34 cellular contexts compared by ENCODE assay signal in the genomic region with DNA sequence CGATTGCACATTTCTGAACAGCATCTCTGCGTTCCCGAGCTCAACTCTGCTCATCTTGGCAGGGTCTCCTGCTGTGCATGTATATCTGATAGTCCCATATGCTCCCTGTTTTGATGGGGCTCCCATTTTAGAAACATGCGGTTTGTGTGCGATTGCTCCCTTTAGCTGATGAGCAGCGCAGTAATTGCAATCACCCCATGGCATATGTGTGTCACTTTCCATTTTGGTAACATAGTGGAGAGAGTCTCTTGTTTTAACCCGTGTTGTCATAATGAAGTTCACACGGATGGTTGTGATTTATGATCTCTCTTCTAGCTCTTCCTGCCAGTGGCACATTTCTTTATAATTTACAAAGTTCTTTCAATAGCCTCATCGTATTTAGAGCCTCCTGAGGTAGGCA.
"Had no signal": no experiment of that assay in that cellular context is flagged by ENCODE, and none has a peak within 500 bp of the region (broad histone marks: within the 10 kb centered on the region; RNA-seq: fewer than 3 reads in every experiment).

No MANE protein-coding gene starts in this region.

- H3K4me1 ChIP-seq: adrenal gland, ascending aorta, body of pancreas, breast epithelium had no signal

- H3K27me3 ChIP-seq: adrenal gland, ascending aorta, body of pancreas, brain microvascular endothelial cell, breast epithelium, cardiac muscle cell had no signal

- H3K9me3 ChIP-seq: adrenal gland, ascending aorta, body of pancreas, breast epithelium had no signal

- DNase-seq: activated effector memory CD4-positive, alpha-beta T cell treated with anti-CD3 and anti-CD28 coated beads, Interleukin-2, amount 50 U/mL, for 16 hours; activated effector memory CD4-positive, alpha-beta T cell treated with Interleukin-2 at 50 U/mL for 16 hours; activated gamma-delta T cell; activated gamma-delta T cell treated with Interleukin-2 at 50 U/mL for 16 hours; activated naive CD4-positive, alpha-beta T cell; activated naive CD4-positive, alpha-beta T cell treated with anti-CD3 and anti-CD28 coated beads for 36 hours; activated naive CD4-positive, alpha-beta T cell treated with anti-CD3 and anti-CD28 coated beads, Interleukin-2, amount 10 ng/mL, durations not matched to agents 7 days and 5 days; activated naive CD4-positive, alpha-beta T cell treated with anti-CD3 and anti-CD28 coated beads, Interleukin-2, amount 50 U/mL, for 16 hours; activated naive CD4-positive, alpha-beta T cell treated with Interleukin-2 at 50 U/mL for 16 hours; activated naive CD8-positive, alpha-beta T cell treated with anti-CD3 and anti-CD28 coated beads for 36 hours; activated naive CD8-positive, alpha-beta T cell treated with anti-CD3 and anti-CD28 coated beads, Interleukin-2, amount 10 ng/mL, durations not matched to agents 7 days and 5 days; activated naive CD8-positive, alpha-beta T cell treated with anti-CD3 and anti-CD28 coated beads, Interleukin-2, amount 50 U/mL, for 24 hours; activated T-cell treated with anti-CD3 and anti-CD28 coated beads, Interleukin-2, amount 50 U/mL, for 1 hour; activated T-cell treated with anti-CD3 and anti-CD28 coated beads, Interleukin-2, amount 50 U/mL, for 24 hours; activated T-cell treated with anti-CD3 and anti-CD28 coated beads, Interleukin-2, amount 50 U/mL, for 4 hours; activated T-cell treated with anti-CD3 and anti-CD28 coated beads, Interleukin-2, amount 50 U/mL, for 48 hours; activated T-cell treated with anti-CD3 and anti-CD28 coated beads, Interleukin-2, amount 50 U/mL, for 72 hours; adrenal gland; amniotic stem cell; amygdala; anterior cingulate cortex; aorta; body of pancreas; brain microvascular endothelial cell; caudate nucleus; central memory CD4-positive, alpha-beta T cell; cerebellar nuclear complex had no signal

- H3K4me3 ChIP-seq: adrenal gland, ascending aorta, body of pancreas, breast epithelium, cardiac muscle cell had no signal

- FAIRE-seq: astrocyte, bronchial epithelial cell had no signal

- H3K27ac ChIP-seq: adrenal gland, ascending aorta, body of pancreas, brain microvascular endothelial cell, breast epithelium, cardiac muscle cell had no signal

- ATAC-seq: activated naive CD4-positive, alpha-beta T cell treated with anti-CD3 and anti-CD28 coated beads, Interleukin-2, amount 50 U/mL, for 72 hours; activated naive CD8-positive, alpha-beta T cell treated with anti-CD3 and anti-CD28 coated beads, Interleukin-2, amount 50 U/mL, for 24 hours; activated T-cell treated with anti-CD3 and anti-CD28 coated beads, Interleukin-2, amount 50 U/mL, for 4 hours; activated T-cell treated with anti-CD3 and anti-CD28 coated beads, Interleukin-2, amount 50 U/mL, for 72 hours; activated T-helper 17 cell treated with anti-CD3 and anti-CD28 coated beads, Interleukin-2, amount 50 U/mL, for 72 hours; body of pancreas had no signal

- H3K36me3 ChIP-seq: adrenal gland, ascending aorta, brain microvascular endothelial cell, breast epithelium, cardiac muscle cell had no signal
